In the genomic region with DNA sequence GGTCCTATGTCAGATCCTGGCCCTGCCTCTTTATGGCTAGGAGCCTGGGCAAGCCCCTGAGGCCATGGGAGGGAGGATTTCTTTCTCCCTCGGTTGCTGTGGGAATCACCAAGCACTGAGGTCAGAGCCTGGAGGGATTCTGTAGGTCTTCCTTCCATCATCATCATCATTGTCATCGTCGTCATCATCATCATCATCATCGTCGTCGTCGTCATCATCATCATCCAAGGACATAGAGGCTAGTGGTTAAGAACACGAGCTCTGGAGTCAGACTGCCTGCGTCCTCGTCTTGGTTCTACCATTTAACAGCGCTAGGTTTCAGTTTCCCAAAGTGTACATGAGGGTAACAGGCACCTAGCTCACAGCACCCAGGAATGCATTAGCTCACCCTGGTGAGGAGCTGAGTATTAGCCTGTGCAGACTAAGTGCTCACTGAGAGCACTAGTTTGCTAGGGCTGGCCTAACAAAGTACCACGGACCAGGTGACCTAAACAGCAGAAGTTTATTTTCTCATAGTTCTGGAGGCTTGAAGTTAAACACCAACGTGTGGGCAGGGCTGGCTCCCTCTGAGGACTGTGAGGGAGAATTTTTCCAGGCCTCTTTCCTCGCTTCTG, we compare ENCODE assay signal across 30 cellular contexts.
"Had no signal": no experiment of that assay in that cellular context is flagged by ENCODE, and none has a peak within 500 bp of the region (broad histone marks: within the 10 kb centered on the region; RNA-seq: fewer than 3 reads in every experiment).

No MANE protein-coding gene starts in this region.

- H3K4me1 Mint-ChIP-seq: immature natural killer cell, mesothelial cell of epicardium, natural killer cell, nephron progenitor cell had no signal

- H3K36me3 ChIP-seq: neural progenitor cell, neutrophil, right atrium auricular region, stomach, thyroid gland, transverse colon, upper lobe of left lung had no signal

- H3K9me3 ChIP-seq: neutrophil, right atrium auricular region, stomach, testis, thyroid gland, transverse colon, upper lobe of left lung had no signal

- H3K27me3 ChIP-seq: neural progenitor cell, right atrium auricular region, testis, thyroid gland, upper lobe of left lung had no signal

- H3K27ac ChIP-seq: neural progenitor cell, neutrophil, parathyroid adenoma, right atrium auricular region, skin epidermis, stomach, testis, thyroid gland, transverse colon, upper lobe of left lung had no signal

- H3K4me3 ChIP-seq: lung, neural progenitor cell, right atrium auricular region, skin epidermis, stomach, testis, thyroid gland, transverse colon, upper lobe of left lung had no signal

- H3K4me1 ChIP-seq: parathyroid adenoma, right atrium auricular region, stomach, testis, thyroid gland, transverse colon, upper lobe of left lung had no signal

- H3K9me3 Mint-ChIP-seq: immature natural killer cell; mesothelial cell of epicardium; naive B cell; natural killer cell; nephron progenitor cell; neural progenitor cell; stimulated activated naive B cell treated with anti-CD40 and anti-IgM and Interleukin-4, amounts not matched to agents 10 μg/mL and 1 μg/mL and 100 μg/mL, for 72 hours had no signal

- DNase-seq: hypothalamus; immature natural killer cell; left cardiac atrium; mesendoderm; naive B cell; natural killer cell; nephron progenitor cell; occipital lobe; stimulated activated CD4-positive, alpha-beta T cell treated with anti-CD3 and anti-CD28 coated beads, Interleukin-12 subunit alpha, Interleukin-12 subunit beta, amount 100 ng/mL, for 4 hours; stimulated activated CD4-positive, alpha-beta T cell treated with anti-CD3 and anti-CD28 coated beads, Interleukin-15, amount 100 ng/mL, for 24 hours; stimulated activated CD4-positive, alpha-beta T cell treated with anti-CD3 and anti-CD28 coated beads, Interleukin-2, amount 100 ng/mL, for 24 hours; stimulated activated CD4-positive, alpha-beta T cell treated with anti-CD3 and anti-CD28 coated beads, Interleukin-4, amount 100 ng/mL, for 1 hour; stimulated activated naive B cell treated with anti-CD40 and anti-IgM and Interleukin-4, amounts not matched to agents 10 μg/mL and 1 μg/mL and 100 μg/mL, for 72 hours; stimulated activated naive CD8-positive, alpha-beta T cell treated with anti-CD3 and anti-CD28 coated beads, Interleukin-15, Interleukin-2, amounts not matched to agents 100 U/mL and 50 U/mL, for 24 hours; stomach; testis; thyroid gland; transverse colon; upper lobe of left lung had no signal

- FAIRE-seq: islet of Langerhans, urothelium cell line had no signal

- ATAC-seq: left cardiac atrium; left lobe of liver; natural killer cell; sciatic nerve; stimulated activated naive B cell treated with anti-CD40 and anti-IgM and Interleukin-4, amounts not matched to agents 10 μg/mL and 1 μg/mL and 100 μg/mL, for 72 hours; stimulated activated naive CD8-positive, alpha-beta T cell treated with anti-CD3 and anti-CD28 coated beads, Interleukin-15, Interleukin-2, amounts not matched to agents 100 U/mL and 50 U/mL, for 24 hours had no signal

- H3K36me3 Mint-ChIP-seq: immature natural killer cell; mesothelial cell of epicardium; naive B cell; natural killer cell; neural progenitor cell; stimulated activated naive B cell treated with anti-CD40 and anti-IgM and Interleukin-4, amounts not matched to agents 10 μg/mL and 1 μg/mL and 100 μg/mL, for 72 hours had no signal

- H3K4me3 Mint-ChIP-seq: immature natural killer cell; mesothelial cell of epicardium; naive B cell; natural killer cell; nephron progenitor cell; neural progenitor cell; stimulated activated naive B cell treated with anti-CD40 and anti-IgM and Interleukin-4, amounts not matched to agents 10 μg/mL and 1 μg/mL and 100 μg/mL, for 72 hours had no signal
